ENCODE assay signal across 2 cellular contexts in genomic region chr5:159448-160172, GRCh38.
TF ChIP-seq lines count a peak whose summit lies in the region.

No MANE protein-coding gene starts in this region.

TF ChIP-seq in HepG2, 621 proteins besides CTCF, POLR2A, EP300 and RAD21:
- no peak for TF ChIP-seq ZNF180 (CRISPR knock-in tag; IDR thresholded peaks at IDR 0.05; ENCODE audit: borderline replicate concordance, low read depth)
- no peak for TF ChIP-seq ZNF672 (CRISPR knock-in tag; IDR thresholded peaks at IDR 0.05)
- TF ChIP-seq FOSL1 (CRISPR knock-in tag; IDR thresholded peaks at IDR 0.05; ENCODE audit: borderline replicate concordance), result no peak
- TF ChIP-seq POLR2AphosphoS5 (IDR thresholded peaks at IDR 0.05; ENCODE audit: low read depth, low read length), result no peak
- TF ChIP-seq ZNF616 (CRISPR knock-in tag; IDR thresholded peaks at IDR 0.05; ENCODE audit: low read depth), result no peak

TF ChIP-seq in GM12891, 5 proteins besides CTCF, POLR2A, EP300 and RAD21:
- TF ChIP-seq SPI1 (IDR thresholded peaks at IDR 0.05; ENCODE audit: low read depth, low read length) (no peak), PAX5 (IDR thresholded peaks at IDR 0.05; ENCODE audit: insufficient read depth, low read length, severe bottlenecking) (no peak), TAF1 (IDR thresholded peaks at IDR 0.05; ENCODE audit: low read depth, low read length) (no peak), POLR2AphosphoS5 (IDR thresholded peaks at IDR 0.05; ENCODE audit: low read depth, low read length) (no peak), POU2F2 (IDR thresholded peaks at IDR 0.05; ENCODE audit: low read depth, low read length) (no peak)
